8 cellular contexts compared by ENCODE assay signal in the genomic region with DNA sequence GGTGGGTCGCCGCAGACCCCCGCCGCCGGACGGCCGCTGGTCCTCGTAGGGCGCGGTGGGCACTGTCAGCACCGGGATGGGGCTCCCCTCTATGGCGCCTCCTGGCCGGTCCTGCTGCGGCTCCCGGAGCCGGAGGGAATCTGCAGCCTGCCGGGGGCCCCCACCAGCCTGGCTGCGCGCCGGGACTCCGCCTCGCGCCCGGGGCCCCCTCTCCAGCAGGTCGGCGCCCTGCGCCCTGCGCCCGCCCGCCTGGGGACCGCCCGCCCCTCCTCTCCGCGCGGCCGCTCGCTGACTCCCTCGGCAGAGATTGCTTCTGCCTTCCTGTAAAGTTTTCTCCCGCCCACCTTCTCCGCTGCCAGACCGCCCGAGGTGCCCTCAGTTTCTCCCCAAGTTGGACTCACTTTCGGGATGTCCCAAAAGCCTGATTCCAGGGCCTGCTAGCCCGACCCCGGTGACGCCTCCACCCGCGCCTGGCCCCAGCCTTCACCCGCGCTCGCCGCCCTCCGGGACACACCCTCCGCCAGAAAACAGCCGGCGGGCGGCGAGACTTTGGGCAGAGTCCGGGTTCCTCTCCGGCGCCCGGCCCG. TPM values are rescaled to one million over a fixed set of nuclear protein-coding genes. Genes with fewer than 3 reads are reported as not detected.
DNase-seq lines count a peak whose midpoint lies in the region; ATAC-seq and TF ChIP-seq lines count a peak whose summit lies in the region.
"Not testable (repeated sequence)": the region's sequence is repeated elsewhere in the genome, so short reads cannot be mapped to it uniquely, and the experiment has no call there.

No MANE protein-coding gene starts in this region.

- TF ChIP-seq POLR2A in Peyer's patch (IDR thresholded peaks at IDR 0.05) = not testable (repeated sequence)

- peaks cover 19% of the 10 kb centered on the region for H3K27me3 Mint-ChIP-seq in activated naive CD8-positive, alpha-beta T cell

- H2AFZ ChIP-seq in smooth muscle cell (ENCODE audit: low read depth) = peak overlapping the region; percentile 62

- not testable (repeated sequence) for H3K36me3 ChIP-seq in Peyer's patch; smooth muscle cell (ENCODE audit: low read depth)

- not testable (repeated sequence) for H4K20me1 ChIP-seq in smooth muscle cell (ENCODE audit: low read depth)

- not testable (repeated sequence) for H3K9me3 ChIP-seq in Peyer's patch; smooth muscle cell (replicated peaks; ENCODE audit: low read depth)

- ATAC-seq in GM19324 (IDR thresholded peaks at IDR 0.05; ENCODE audit: low FRiP score, unreplicated experiment) (peak; percentile 63), HG02938 (IDR thresholded peaks at IDR 0.05; ENCODE audit: unreplicated experiment) (peak; percentile 59)

- peak overlapping the region; percentile 87 for H3K4me2 ChIP-seq in smooth muscle cell

- peaks cover 0 to 13% (median 6%) of the 10 kb centered on the region in 4 donors for H3K4me1 ChIP-seq in Peyer's patch
- not testable (repeated sequence) for H3K4me1 ChIP-seq in smooth muscle cell (ENCODE audit: low read depth)

- H3K4me3 Mint-ChIP-seq in activated naive CD8-positive, alpha-beta T cell = peak overlapping the region; percentile 87

- not testable (repeated sequence) for H3K27ac ChIP-seq in Peyer's patch; smooth muscle cell (ENCODE audit: low read depth)

- not testable (repeated sequence) for H3K4me1 Mint-ChIP-seq in activated naive CD8-positive, alpha-beta T cell (ENCODE audit: low read depth)

- not testable (repeated sequence) for H3K79me2 ChIP-seq in smooth muscle cell (ENCODE audit: low read depth)

- H3K27me3 ChIP-seq in Peyer's patch = not testable (repeated sequence)
- peaks cover 49% of the 10 kb centered on the region for H3K27me3 ChIP-seq in smooth muscle cell (ENCODE audit: low read depth)

- TF ChIP-seq CTCF in Peyer's patch (IDR thresholded peaks at IDR 0.05); fibroblast of pulmonary artery (IDR thresholded peaks at IDR 0.05; ENCODE audit: low read length, missing control alignments); smooth muscle cell (IDR thresholded peaks at IDR 0.05; ENCODE audit: borderline replicate concordance, insufficient read depth, poor library complexity, severe bottlenecking): not testable (repeated sequence)

- H3K9ac ChIP-seq in smooth muscle cell (ENCODE audit: low read depth) = not testable (repeated sequence)

- DNase-seq in Ammon's horn (ENCODE audit: low spot score) = peak; percentile 11
- DNase-seq in Peyer's patch = peak in 2 of 3 donors; percentile 50 to 57
- DNase-seq in fibroblast of pulmonary artery (ENCODE audit: low read depth) = peak; percentile 27
- peak; percentile 41 to 48 for DNase-seq in lung microvascular endothelial cell (ENCODE audit: low read depth in 2 of 2)
- DNase-seq in smooth muscle cell (lab: John Stamatoyannopoulos, UW; ENCODE audit: unreplicated experiment) = not testable (repeated sequence)

- peak overlapping the region; percentile 28 to 56 (median 48) for H3K4me3 ChIP-seq in Peyer's patch
- H3K4me3 ChIP-seq in fibroblast of pulmonary artery (replicated peaks; ENCODE audit: low read depth, low read length) = peak overlapping the region; percentile 67
- peak overlapping the region; percentile 58 for H3K4me3 ChIP-seq in smooth muscle cell

- H3K9me3 Mint-ChIP-seq in activated naive CD8-positive, alpha-beta T cell (ENCODE audit: low read depth) = not testable (repeated sequence)

- H3K36me3 Mint-ChIP-seq in activated naive CD8-positive, alpha-beta T cell = not testable (repeated sequence)

- 31% methylated on average over 63 of the region's 63 CpGs for WGBS in smooth muscle cell (ENCODE audit: low lambda C conversion rate)

- not testable (repeated sequence) for H3K27ac Mint-ChIP-seq in activated naive CD8-positive, alpha-beta T cell

- H3F3A ChIP-seq in smooth muscle cell (ENCODE audit: low read depth) = not testable (repeated sequence)

RNA-seq across cellular contexts. Expression of a gene that starts 54.0 kb away (rescaled TPM):
- total RNA-seq in Peyer's patch (not detected), lung microvascular endothelial cell (under 0.01 TPM in 1 of 2 replicates, not detected in the other), smooth muscle cell (0.09 and 0.18 TPM in 2 replicates)
- polyA plus RNA-seq in smooth muscle cell = not detected in 2 replicates
